1 cellular context compared by ENCODE assay signal in the genomic region with DNA sequence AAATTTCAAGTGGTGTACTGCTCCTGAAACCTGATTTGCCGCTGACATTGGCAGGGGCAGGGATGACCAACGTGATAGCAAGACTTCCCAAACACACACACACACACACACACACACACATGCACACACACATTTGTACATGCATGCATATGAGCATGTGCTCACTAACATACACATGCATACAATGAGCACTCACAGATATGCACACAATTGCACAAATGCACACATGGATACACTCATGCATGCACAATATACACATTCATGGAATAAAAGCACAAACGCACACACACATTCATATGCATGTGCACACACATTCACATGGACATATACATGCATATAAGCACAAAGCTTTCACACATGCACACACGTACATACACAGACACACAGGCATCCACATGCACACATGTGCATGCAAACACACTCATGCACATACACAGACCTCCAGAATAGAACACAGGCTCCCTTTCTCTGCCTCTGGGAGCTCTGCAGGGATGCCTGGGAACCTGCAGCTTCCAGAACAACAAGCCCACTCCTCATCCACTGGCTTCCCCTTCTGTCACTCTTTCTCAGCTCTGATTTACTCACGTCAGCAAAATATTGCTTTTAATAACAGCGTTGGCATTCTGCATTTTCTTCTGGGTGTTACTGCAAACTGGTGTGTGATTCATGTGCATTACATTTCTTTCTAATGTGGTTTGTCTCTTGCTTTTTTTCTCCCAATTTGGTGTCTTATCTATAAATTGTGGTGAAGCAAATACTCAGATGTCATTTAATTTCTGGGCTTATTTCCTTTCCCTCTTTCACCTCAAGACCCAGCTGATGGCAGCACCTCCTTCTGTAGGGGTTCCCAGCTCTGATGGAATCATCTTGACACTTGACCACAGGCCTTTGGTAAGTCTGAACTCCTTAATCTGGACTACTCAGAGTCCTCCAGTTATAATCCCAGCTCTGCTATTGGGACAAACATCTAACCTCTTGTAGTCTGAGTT.
TF ChIP-seq lines count a peak whose summit lies in the region.

No MANE protein-coding gene starts in this region.

TF ChIP-seq in K562, 482 proteins besides CTCF, POLR2A, EP300 and RAD21:
- TF ChIP-seq ZNF12 (CRISPR knock-in tag; IDR thresholded peaks at IDR 0.05) (no peak), MAFK (IDR thresholded peaks at IDR 0.05; ENCODE audit: low read length) (peak; percentile 32; the same call in 1 of the 2 replicates), NFRKB (IDR thresholded peaks at IDR 0.05; ENCODE audit: low read depth) (no peak), C11orf30 (IDR thresholded peaks at IDR 0.05; ENCODE audit: low read depth) (peak; percentile 39; the same call in 1 of the 2 replicates), TAL1 (IDR thresholded peaks at IDR 0.05) (no peak), TEAD4 (IDR thresholded peaks at IDR 0.05; ENCODE audit: low read length) (no peak), TEAD4 (CRISPR knock-in tag; IDR thresholded peaks at IDR 0.05; ENCODE audit: borderline replicate concordance) (no peak), ZBTB43 (CRISPR knock-in tag; IDR thresholded peaks at IDR 0.05) (no peak), ZNF316 (IDR thresholded peaks at IDR 0.05) (peak; percentile 64), MAFG (tag; conservative IDR thresholded peaks at IDR 0.05) (peak; percentile 41; the same call in 1 of the 2 replicates), SRF (CRISPR knock-in tag; IDR thresholded peaks at IDR 0.05) (no peak), MAFF (IDR thresholded peaks at IDR 0.05; ENCODE audit: low read length) (peak; percentile 29; the same call in 1 of the 2 replicates), ZKSCAN3 (CRISPR knock-in tag; IDR thresholded peaks at IDR 0.05) (no peak)
- TF ChIP-seq, protein P1, sequence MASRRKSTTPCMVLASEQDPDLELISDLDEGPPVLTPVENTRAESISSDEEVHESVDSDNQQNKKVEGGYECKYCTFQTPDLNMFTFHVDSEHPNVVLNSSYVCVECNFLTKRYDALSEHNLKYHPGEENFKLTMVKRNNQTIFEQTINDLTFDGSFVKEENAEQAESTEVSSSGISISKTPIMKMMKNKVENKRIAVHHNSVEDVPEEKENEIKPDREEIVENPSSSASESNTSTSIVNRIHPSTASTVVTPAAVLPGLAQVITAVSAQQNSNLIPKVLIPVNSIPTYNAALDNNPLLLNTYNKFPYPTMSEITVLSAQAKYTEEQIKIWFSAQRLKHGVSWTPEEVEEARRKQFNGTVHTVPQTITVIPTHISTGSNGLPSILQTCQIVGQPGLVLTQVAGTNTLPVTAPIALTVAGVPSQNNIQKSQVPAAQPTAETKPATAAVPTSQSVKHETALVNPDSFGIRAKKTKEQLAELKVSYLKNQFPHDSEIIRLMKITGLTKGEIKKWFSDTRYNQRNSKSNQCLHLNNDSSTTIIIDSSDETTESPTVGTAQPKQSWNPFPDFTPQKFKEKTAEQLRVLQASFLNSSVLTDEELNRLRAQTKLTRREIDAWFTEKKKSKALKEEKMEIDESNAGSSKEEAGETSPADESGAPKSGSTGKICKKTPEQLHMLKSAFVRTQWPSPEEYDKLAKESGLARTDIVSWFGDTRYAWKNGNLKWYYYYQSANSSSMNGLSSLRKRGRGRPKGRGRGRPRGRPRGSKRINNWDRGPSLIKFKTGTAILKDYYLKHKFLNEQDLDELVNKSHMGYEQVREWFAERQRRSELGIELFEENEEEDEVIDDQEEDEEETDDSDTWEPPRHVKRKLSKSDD (conservative IDR thresholded peaks at IDR 0.05; ENCODE audit: low read length), result no peak
